ENCODE assay signal across 17 cellular contexts in genomic region chr6:56649782-56650181, GRCh38. TPM values are rescaled to one million over a fixed set of nuclear protein-coding genes. Genes with fewer than 3 reads are reported as not detected.
DNase-seq lines count a peak whose midpoint lies in the region; ATAC-seq and TF ChIP-seq lines count a peak whose summit lies in the region.
"Had no signal": no experiment of that assay in that cellular context is flagged by ENCODE, and none has a peak within 500 bp of the region (broad histone marks: within the 10 kb centered on the region; RNA-seq: fewer than 3 reads in every experiment).

No MANE protein-coding gene starts in this region.

- no TSS peak for BruUV-seq in IMR-90 (replicated peaks; lab: Mats Ljungman, UMichigan)

- H3K36me3 Mint-ChIP-seq in activated T-helper 1 cell treated with anti-CD3 and anti-CD28 coated beads, Interleukin-12 subunit alpha, Interleukin-12 subunit beta, Interleukin-2, Interleukin-4 antibody, amounts not matched to agents 30 ng/mL and 10 ng/mL and 1 ng/mL, durations not matched to agents 14 hours and 24 hours and 36 hours (ENCODE audit: low read depth) = no peaks in the 10 kb centered on the region

- H3K4me1 Mint-ChIP-seq in activated T-helper 1 cell treated with anti-CD3 and anti-CD28 coated beads, Interleukin-12 subunit alpha, Interleukin-12 subunit beta, Interleukin-2, Interleukin-4 antibody, amounts not matched to agents 30 ng/mL and 10 ng/mL and 1 ng/mL, durations not matched to agents 14 hours and 24 hours and 36 hours (ENCODE audit: low read depth) = no peaks in the 10 kb centered on the region

- DNase-seq in EH (ENCODE audit: low read depth) (peak; percentile 51), IMR-90 (peak; percentile 64), epithelial cell of esophagus (ENCODE audit: low read depth) (peak; percentile 64), mucosa of descending colon (no peak), SHP77 treated with DMSO at 0.1 percent for 48 hours (lab: John Stamatoyannopoulos, UW) (no peak), anterior cingulate cortex (lab: John Stamatoyannopoulos, UW) (no peak)
- DNase-seq in activated T-helper 1 cell treated with anti-CD3 and anti-CD28 coated beads, Interleukin-12 subunit alpha, Interleukin-12 subunit beta, Interleukin-2, Interleukin-4 antibody, amounts not matched to agents 30 ng/mL and 10 ng/mL and 1 ng/mL, durations not matched to agents 14 hours and 24 hours and 36 hours (ENCODE audit: low spot score) = no peak
- DNase-seq: activated CD4-positive, alpha-beta T cell treated with anti-CD3 and anti-CD28 coated beads, Interleukin-2, amount 50 U/mL, for 48 hours; activated T-cell treated with anti-CD3 and anti-CD28 coated beads, Interleukin-2, amount 50 U/mL, for 72 hours; amygdala; stimulated activated naive CD4-positive, alpha-beta T cell treated with Interleukin-2 at 50 U/mL for 16 hours; uterus had no signal

- H3K14ac ChIP-seq in IMR-90 (replicated peaks; ENCODE audit: low read depth, low read length) = peak overlapping the region; percentile 8

- H3K27ac ChIP-seq in IMR-90 (ENCODE audit: insufficient read depth, low read length) = peak overlapping the region; percentile 71
- H3K27ac ChIP-seq: coronary artery, parathyroid adenoma, uterus had no signal

- H3K27ac Mint-ChIP-seq in activated T-helper 1 cell treated with anti-CD3 and anti-CD28 coated beads, Interleukin-12 subunit alpha, Interleukin-12 subunit beta, Interleukin-2, Interleukin-4 antibody, amounts not matched to agents 30 ng/mL and 10 ng/mL and 1 ng/mL, durations not matched to agents 14 hours and 24 hours and 36 hours = no peak overlapping the region
- H3K27ac Mint-ChIP-seq: activated T-cell treated with anti-CD3 and anti-CD28 coated beads, Interleukin-2, amount 50 U/mL, for 72 hours had no signal

- TF ChIP-seq RAD21 in IMR-90 (IDR thresholded peaks at IDR 0.05; ENCODE audit: low read length) = no peak

- H2BK15ac ChIP-seq in IMR-90 (ENCODE audit: low read depth, low read length) = no peak overlapping the region; the same call in 2 of the 3 replicates

- no peak overlapping the region for H2AFZ ChIP-seq in IMR-90 (replicated peaks; ENCODE audit: low read length, poor library complexity)
- H2AFZ ChIP-seq: parathyroid adenoma had no signal

- H3K4ac ChIP-seq in IMR-90 (ENCODE audit: low read depth, low read length) = peak overlapping the region; percentile 29

- no peak overlapping the region for H4K91ac ChIP-seq in IMR-90 (ENCODE audit: insufficient read depth, low read depth, low read length)

- H3K9ac ChIP-seq in IMR-90 (ENCODE audit: low read depth, low read length) = no peak overlapping the region
- H3K9ac ChIP-seq: parathyroid adenoma had no signal

- H2BK5ac ChIP-seq in IMR-90 (ENCODE audit: low read depth, low read length, poor library complexity, severe bottlenecking) = peak overlapping the region; percentile 32

- in situ Hi-C loops in IMR-90 (cut with MboI; ENCODE audit: low sequenced_read_pairs) = loop anchor here (10.0 to 25.0 kb wide), 2 partner anchors 195 to 663 kb away; partner anchors contain the start of gene PRIM2

- POLR2A ChIA-PET in IMR-90 (lab: Charles Lee; ENCODE audit: unreplicated experiment) = no interaction called here

- TF ChIP-seq CTCF in IMR-90 (conservative IDR thresholded peaks at IDR 0.05; ENCODE audit: low read depth, low read length) (no peak), epithelial cell of esophagus (IDR thresholded peaks at IDR 0.05; ENCODE audit: insufficient read depth, low read depth, low read length, missing control alignments) (no peak), mucosa of descending colon (IDR thresholded peaks at IDR 0.05) (no peak)

- ATAC-seq in IMR-90 (ENCODE audit: low read depth) (peak; percentile 21), mucosa of descending colon (peak; percentile 29), GM21390 (IDR thresholded peaks at IDR 0.05; ENCODE audit: unreplicated experiment) (no peak)
- ATAC-seq: activated T-cell treated with anti-CD3 and anti-CD28 coated beads, Interleukin-2, amount 50 U/mL, for 72 hours; left lobe of liver; SK-N-SH treated with all-trans-retinoic acid at 6 μM for 48 hours had no signal

- peak overlapping the region; percentile 25; the same call in 1 of the 2 replicates for H3K23ac ChIP-seq in IMR-90 (ENCODE audit: low read depth, low read length)

- dilution Hi-C loops in IMR-90 (cut with HindIII; ENCODE audit: low sequenced_read_pairs, unreplicated experiment) = no loop called here

- H2AK9ac ChIP-seq in IMR-90 (replicated peaks; ENCODE audit: low read depth, low read length, poor library complexity) = no peak overlapping the region

- peak overlapping the region; percentile 16 for H2BK120ac ChIP-seq in IMR-90 (ENCODE audit: low read depth, low read length)

- H3K4me1 ChIP-seq in IMR-90 (ENCODE audit: control insufficient read depth, insufficient read depth, low read length) (peaks cover 9% of the 10 kb centered on the region), mucosa of descending colon (ENCODE audit: low read depth) (peaks cover 15% of the 10 kb centered on the region)
- H3K4me1 ChIP-seq: uterus had no signal

- H2AK5ac ChIP-seq in IMR-90 (ENCODE audit: low read depth, low read length) = peak overlapping the region; percentile 48

- peaks cover 23% of the 10 kb centered on the region for H4K20me1 ChIP-seq in IMR-90 (ENCODE audit: insufficient read depth, low read length)

- H3K36me3 ChIP-seq in IMR-90 (ENCODE audit: control insufficient read depth, insufficient read depth, low read length) (peaks cover 12% of the 10 kb centered on the region), mucosa of descending colon (ENCODE audit: low read depth) (no peaks in the 10 kb centered on the region)
- H3K36me3 ChIP-seq: uterus had no signal

- CTCF ChIA-PET in IMR-90 (lab: Yijun Ruan, JAX) = no interaction called here

- H3K79me1 ChIP-seq in IMR-90 (ENCODE audit: low read depth in 1 of 2, low read length in 2 of 2) = peaks cover 17 to 64% of the 10 kb centered on the region in 2 experiments

- H3K18ac ChIP-seq in IMR-90 (ENCODE audit: low read depth, low read length) = peak overlapping the region; percentile 1; the same call in 1 of the 2 replicates

- no peak overlapping the region for H2BK20ac ChIP-seq in IMR-90 (ENCODE audit: low read depth, low read length)

- no peaks in the 10 kb centered on the region for H3K27me3 ChIP-seq in IMR-90 (ENCODE audit: control insufficient read depth, insufficient read depth, low read length)
- H3K27me3 ChIP-seq: uterus had no signal

- H4K5ac ChIP-seq in IMR-90 (ENCODE audit: low read depth, low read length) = no peak overlapping the region; the same call in 1 of the 2 replicates

- H3K27me3 Mint-ChIP-seq in activated T-helper 1 cell treated with anti-CD3 and anti-CD28 coated beads, Interleukin-12 subunit alpha, Interleukin-12 subunit beta, Interleukin-2, Interleukin-4 antibody, amounts not matched to agents 30 ng/mL and 10 ng/mL and 1 ng/mL, durations not matched to agents 14 hours and 24 hours and 36 hours (ENCODE audit: insufficient read depth) = peaks cover 2% of the 10 kb centered on the region

- no peak overlapping the region for H3K56ac ChIP-seq in IMR-90 (ENCODE audit: extremely low read depth, insufficient read depth, low read length)

- no peak overlapping the region for H4K8ac ChIP-seq in IMR-90 (ENCODE audit: low read depth in 2 of 2, low read length in 2 of 2)

- H3K4me2 ChIP-seq in IMR-90 (ENCODE audit: low read depth, low read length) = no peak overlapping the region

- H3K4me3 ChIP-seq in IMR-90 (ENCODE audit: insufficient read depth, low read depth, low read length) (no peak overlapping the region), epithelial cell of esophagus (ENCODE audit: low read length) (no peak overlapping the region), mucosa of descending colon (no peak overlapping the region)
- H3K4me3 ChIP-seq: coronary artery, uterus had no signal

- intact Hi-C loops in IMR-90 (cut with micrococcal nuclease) = loop anchor here (10.0 kb wide), 1 partner anchor 305 kb away; the partner anchor contains the start of gene BEND6
- intact Hi-C loops in mucosa of descending colon (cut with DNase I, micrococcal nuclease) = no loop called here
- intact Hi-C loops in activated T-helper 1 cell treated with anti-CD3 and anti-CD28 coated beads, Interleukin-12 subunit alpha, Interleukin-12 subunit beta, Interleukin-2, Interleukin-4 antibody, amounts not matched to agents 30 ng/mL and 10 ng/mL and 1 ng/mL, durations not matched to agents 14 hours and 24 hours and 36 hours (cut with micrococcal nuclease) = no loop called here

- H3K9me3 ChIP-seq in IMR-90 (ENCODE audit: control insufficient read depth, insufficient read depth, low read length) (no peaks in the 10 kb centered on the region), mucosa of descending colon (no peaks in the 10 kb centered on the region)
- H3K9me3 ChIP-seq: uterus had no signal

- WGBS in IMR-90 (ENCODE audit: extremely low coverage in 2 of 2, insufficient read length in 1 of 2), 2 experiments = 62% methylated on average over 3 of the region's 3 CpGs; no CpG with 5 or more reads in 1 of the 2 experiments

- no peak for TF ChIP-seq POLR2A in IMR-90 (IDR thresholded peaks at IDR 0.05; ENCODE audit: low read depth, low read length)

- H3K9me1 ChIP-seq in IMR-90 (ENCODE audit: insufficient read depth, low read length) = peaks cover 6% of the 10 kb centered on the region

- H3K9me3 Mint-ChIP-seq in activated T-helper 1 cell treated with anti-CD3 and anti-CD28 coated beads, Interleukin-12 subunit alpha, Interleukin-12 subunit beta, Interleukin-2, Interleukin-4 antibody, amounts not matched to agents 30 ng/mL and 10 ng/mL and 1 ng/mL, durations not matched to agents 14 hours and 24 hours and 36 hours = no peaks in the 10 kb centered on the region
- H3K9me3 Mint-ChIP-seq: activated T-cell treated with anti-CD3 and anti-CD28 coated beads, Interleukin-2, amount 50 U/mL, for 72 hours had no signal

- H3K4me3 Mint-ChIP-seq in activated T-helper 1 cell treated with anti-CD3 and anti-CD28 coated beads, Interleukin-12 subunit alpha, Interleukin-12 subunit beta, Interleukin-2, Interleukin-4 antibody, amounts not matched to agents 30 ng/mL and 10 ng/mL and 1 ng/mL, durations not matched to agents 14 hours and 24 hours and 36 hours = no peak overlapping the region
- H3K4me3 Mint-ChIP-seq: activated T-cell treated with anti-CD3 and anti-CD28 coated beads, Interleukin-2, amount 50 U/mL, for 72 hours had no signal

TF ChIP-seq in IMR-90, 13 proteins besides CTCF, POLR2A, EP300 and RAD21 (continues in another document):
- TF ChIP-seq MAZ (IDR thresholded peaks at IDR 0.05; ENCODE audit: borderline replicate concordance, low read depth, low read length) (no peak), MAFK (IDR thresholded peaks at IDR 0.05; ENCODE audit: low read depth, low read length) (no peak), BHLHE40 (IDR thresholded peaks at IDR 0.05; ENCODE audit: low read depth, low read length) (no peak)

RNA-seq across cellular contexts. Expression of gene DST, which starts 7.1 kb away (rescaled TPM):
- total RNA-seq in IMR-90 (2012; rRNA removed) (452 and 544 TPM in 2 replicates), mucosa of descending colon (100 to 1,000 TPM; 208 to 580 (median 356) TPM)
- polyA plus RNA-seq in IMR-90 (2012; rRNA removed) = 80.7 and 97.7 TPM in 2 replicates
- 12.6 and 26.5 TPM in 2 replicates for polyA plus RNA-seq in IMR-90 (2012; cell fraction: cytosol; rRNA removed)
- 183 and 380 TPM in 2 replicates for polyA plus RNA-seq in IMR-90 (2012; cell fraction: nucleus; rRNA removed; ENCODE audit: low replicate concordance)
- total RNA-seq in activated T-helper 1 cell treated with anti-CD3 and anti-CD28 coated beads, Interleukin-12 subunit alpha, Interleukin-12 subunit beta, Interleukin-2, Interleukin-4 antibody, amounts not matched to agents 30 ng/mL and 10 ng/mL and 1 ng/mL, durations not matched to agents 14 hours and 24 hours and 36 hours = 6.0 and 11.2 TPM in 2 replicates

Comparison
In these comparisons a context has a peak if more than half of its experiments do, and no peak if none do; other contexts are left out.
1. DNase-seq: peak in EH (single experiment), IMR-90 (single experiment) and epithelial cell of esophagus (single experiment); none in mucosa of descending colon (0 of 3), SHP77 treated with DMSO at 0.1 percent for 48 hours (single experiment), activated T-helper 1 cell treated with anti-CD3 and anti-CD28 coated beads, Interleukin-12 subunit alpha, Interleukin-12 subunit beta, Interleukin-2, Interleukin-4 antibody, amounts not matched to agents 30 ng/mL and 10 ng/mL and 1 ng/mL, durations not matched to agents 14 hours and 24 hours and 36 hours (single experiment) and anterior cingulate cortex (0 of 58).
2. RNA of gene DST, which starts 7.1 kb away (total RNA-seq): 452 to 544 TPM in IMR-90 and 208 to 580 TPM in mucosa of descending colon; 6.0 to 11.2 TPM in activated T-helper 1 cell treated with anti-CD3 and anti-CD28 coated beads, Interleukin-12 subunit alpha, Interleukin-12 subunit beta, Interleukin-2, Interleukin-4 antibody, amounts not matched to agents 30 ng/mL and 10 ng/mL and 1 ng/mL, durations not matched to agents 14 hours and 24 hours and 36 hours; every median in the first group is over 10 times any median in the second.